Comparison of ENCODE assay signal across 8 cellular contexts in genomic region chr1:171644805-171645483, GRCh38. TPM values are rescaled to one million over a fixed set of nuclear protein-coding genes. Genes with fewer than 3 reads are reported as not detected.
DNase-seq lines count a peak whose midpoint lies in the region; ATAC-seq and TF ChIP-seq lines count a peak whose summit lies in the region.

No MANE protein-coding gene starts in this region.

- H3K27me3 ChIP-seq in H7 (ENCODE audit: control insufficient read depth, insufficient read depth, low read length) = no peaks in the 10 kb centered on the region
- H3K27me3 ChIP-seq in right atrium auricular region = no peaks in the 10 kb centered on the region
- H3K27me3 ChIP-seq in aorta (ENCODE audit: control insufficient read depth in 1 of 2, insufficient read depth in 2 of 2, low read length in 1 of 2) = no peaks in the 10 kb centered on the region

- no peak overlapping the region for H3K4me3 ChIP-seq in H7 (ENCODE audit: insufficient read depth, low read depth, low read length)
- H3K4me3 ChIP-seq in right atrium auricular region = no peak overlapping the region
- H3K4me3 ChIP-seq in aorta (ENCODE audit: low read length in 2 of 2) = no peak overlapping the region

- peak; percentile 72 to 87 for TF ChIP-seq CTCF in right atrium auricular region (IDR thresholded peaks at IDR 0.05)

- ATAC-seq in aorta (ENCODE audit: low FRiP score) = peak; percentile 91

- H3K36me3 ChIP-seq in H7 (replicated peaks; ENCODE audit: control insufficient read depth, insufficient read depth, low read length) (no peaks in the 10 kb centered on the region), right atrium auricular region (no peaks in the 10 kb centered on the region), aorta (ENCODE audit: control insufficient read depth in 1 of 2, insufficient read depth in 2 of 2, low read length in 1 of 2) (no peaks in the 10 kb centered on the region)

- 13 to 15% methylated on average over 15 of the region's 15 CpGs for WGBS in aorta, 2 donors

- H3K27ac ChIP-seq in right atrium auricular region (peak overlapping the region; percentile 49 to 77), aorta (ENCODE audit: low read depth in 1 of 2, low read length in 2 of 2) (peak overlapping the region; percentile 35 to 77)

- intact Hi-C loops in aorta (cut with DNase I) = loop anchor here (1.0 to 10.0 kb wide), 5 partner anchors 72 to 342 kb away; partner anchors contain the start of gene METTL13 (in 2 of the 2)

- DNase-seq in DMS 273 (lab: John Stamatoyannopoulos, UW; ENCODE audit: unreplicated experiment) (peak; percentile 97), H7 (peak; percentile 79), NCI-H146 treated with DMSO at 0.1 percent for 48 hours (lab: John Stamatoyannopoulos, UW; ENCODE audit: unreplicated experiment) (peak; percentile 59), SW480 (ENCODE audit: low spot score) (peak; percentile 84), amniotic epithelial cell (ENCODE audit: low read depth) (peak; percentile 72), right atrium auricular region (ENCODE audit: low spot score) (peak; percentile 91), renal cortical epithelial cell (ENCODE audit: low read depth) (peak; percentile 84), aorta (peak; percentile 86)

- H3K9me3 ChIP-seq in right atrium auricular region = no peaks in the 10 kb centered on the region
- H3K9me3 ChIP-seq in aorta (ENCODE audit: control insufficient read depth, low read length) = no peaks in the 10 kb centered on the region

- peaks cover 0 to 12% of the 10 kb centered on the region in 2 donors for H3K4me1 ChIP-seq in right atrium auricular region
- H3K4me1 ChIP-seq in aorta (ENCODE audit: control insufficient read depth in 1 of 2, insufficient read depth in 2 of 2, low read length in 2 of 2) = no peaks in the 10 kb centered on the region

RNA-seq across cellular contexts. Expression of gene MYOC, which starts 7.5 kb away (rescaled TPM):
- not detected in 2 replicates for total RNA-seq in H7 (2014; rRNA removed; shearing (Covaris generic))
- total RNA-seq in right atrium auricular region = 1 to 10 TPM; 2.8 to 4.4 TPM
- total RNA-seq in renal cortical epithelial cell = 0.10 TPM in 1 of 2 replicates, not detected in the other
- 10 to 100 TPM; 18.0 to 74.0 TPM for total RNA-seq in aorta
- 1 to 10 TPM; 3.8 to 6.5 TPM for polyA plus RNA-seq in aorta

RNA-seq across cellular contexts. Expression of gene MYOCOS, which starts 22.9 kb away (rescaled TPM):
- not detected in 2 replicates for total RNA-seq in H7 (2014; rRNA removed; shearing (Covaris generic))
- total RNA-seq in right atrium auricular region = not detected
- 0.35 TPM in 1 of 2 replicates, not detected in the other for total RNA-seq in renal cortical epithelial cell
- total RNA-seq in aorta = not detected
- polyA plus RNA-seq in aorta = not detected
